In genomic region chr3:128481438-128481942, GRCh38 we compare ENCODE assay signal across 16 cellular contexts. TPM values are rescaled to one million over a fixed set of nuclear protein-coding genes. Genes with fewer than 3 reads are reported as not detected.
DNase-seq lines count a peak whose midpoint lies in the region; ATAC-seq, FAIRE-seq and TF ChIP-seq lines count a peak whose summit lies in the region.
"Had no signal": no experiment of that assay in that cellular context is flagged by ENCODE, and none has a peak within 500 bp of the region (broad histone marks: within the 10 kb centered on the region; RNA-seq: fewer than 3 reads in every experiment).

No MANE protein-coding gene starts in this region.

- H3K4me3 ChIP-seq in Loucy (ENCODE audit: low read length, poor library complexity, severe bottlenecking), result peak overlapping the region; percentile 85
- H3K4me3 ChIP-seq in K562, result no peak overlapping the region
- no peak overlapping the region for H3K4me3 ChIP-seq in right cardiac atrium (ENCODE audit: low read length)
- no peak overlapping the region for H3K4me3 ChIP-seq in upper lobe of right lung
- H3K4me3 ChIP-seq: skin epidermis, suprapubic skin had no signal

- 100% methylated on average over 2 of the region's 19 CpGs for WGBS in K562 (ENCODE audit: insufficient coverage, low coverage, missing lambda C conversion rate)
- 39% methylated on average over 19 of the region's 19 CpGs for WGBS in right cardiac atrium

- H3K9me3 ChIP-seq in Loucy (ENCODE audit: insufficient read depth, low read depth, low read length) (no peaks in the 10 kb centered on the region), K562 (replicated peaks; ENCODE audit: control insufficient read depth, insufficient read depth, low read depth, low read length) (no peaks in the 10 kb centered on the region), right cardiac atrium (ENCODE audit: control insufficient read depth, low read length) (no peaks in the 10 kb centered on the region), upper lobe of right lung (no peaks in the 10 kb centered on the region)
- H3K9me3 ChIP-seq: suprapubic skin had no signal

- H3K9me1 ChIP-seq in K562 (ENCODE audit: control insufficient read depth, insufficient read depth, low read length), result no peaks in the 10 kb centered on the region

- no peak for TF ChIP-seq RAD21 in K562 (CRISPR knock-in tag; conservative IDR thresholded peaks at IDR 0.05 in 1 of 2, IDR thresholded peaks at IDR 0.05 in 1 of 2)

- H3K36me3 ChIP-seq in Loucy (ENCODE audit: insufficient read depth, low read length) (peaks cover 8% of the 10 kb centered on the region; the same call in 1 of the 2 replicates), K562 (ENCODE audit: control insufficient read depth, insufficient read depth, low read length) (peaks cover 81% of the 10 kb centered on the region), upper lobe of right lung (no peaks in the 10 kb centered on the region)
- H3K36me3 ChIP-seq: suprapubic skin had no signal

- in situ Hi-C loops in K562 (cut with MboI), result no loop called here

- TF ChIP-seq EP300 in K562 (IDR thresholded peaks at IDR 0.05; ENCODE audit: low read length), result no peak

- CTCF ChIA-PET in K562 (lab: Yijun Ruan, JAX; ENCODE audit: low intra/inter-chr PET ratio), result no interaction called here

- FAIRE-seq in K562 (lab: Jason Lieb, UNC), result no peak
- FAIRE-seq: frontal cortex had no signal

- peaks cover 51% of the 10 kb centered on the region for H3K4me1 ChIP-seq in Loucy (ENCODE audit: insufficient read depth, low read length, poor library complexity, severe bottlenecking)
- H3K4me1 ChIP-seq in K562 (replicated peaks in 1 of 2; ENCODE audit: control insufficient read depth in 2 of 2, insufficient read depth in 2 of 2, low read length in 2 of 2), result peaks cover 17 to 50% of the 10 kb centered on the region in 2 experiments; a peak in 3 of 5 replicates
- no peaks in the 10 kb centered on the region for H3K4me1 ChIP-seq in right cardiac atrium (ENCODE audit: control insufficient read depth, insufficient read depth, low read length)
- H3K4me1 ChIP-seq in upper lobe of right lung, result peaks cover 10% of the 10 kb centered on the region

- no peak overlapping the region for H3K27ac Mint-ChIP-seq in HFFc6

- no peak for ATAC-seq in K562
- ATAC-seq in right cardiac atrium, result peak; percentile 62 to 79
- peak; percentile 4 for ATAC-seq in upper lobe of right lung
- no peak for ATAC-seq in GM21576 (IDR thresholded peaks at IDR 0.05; ENCODE audit: unreplicated experiment)

- H3K27me3 Mint-ChIP-seq in HFFc6 (ENCODE audit: insufficient read depth), result peaks cover 5% of the 10 kb centered on the region; the same call in 1 of the 2 replicates

- H3K9me3 Mint-ChIP-seq in HFFc6, result no peaks in the 10 kb centered on the region

- TF ChIP-seq CTCF in Loucy (conservative IDR thresholded peaks at IDR 0.05; ENCODE audit: low read length), result no peak
- no peak for TF ChIP-seq CTCF in K562 (IDR thresholded peaks at IDR 0.05 in 2 of 3, conservative IDR thresholded peaks at IDR 0.05 in 1 of 3; ENCODE audit: insufficient read depth in 2 of 3, low read depth in 1 of 3, low read length in 3 of 3)
- no peak for TF ChIP-seq CTCF in upper lobe of right lung (IDR thresholded peaks at IDR 0.05)
- no peak for TF ChIP-seq CTCF in HFFc6 (IDR thresholded peaks at IDR 0.05)

- no peak overlapping the region; the same call in 1 of the 2 replicates for H3K4me3 Mint-ChIP-seq in HFFc6

- peaks cover 15% of the 10 kb centered on the region for H3F3A ChIP-seq in Loucy (ENCODE audit: low read depth)

- peak overlapping the region; percentile 98 for H3K9ac ChIP-seq in Loucy (ENCODE audit: low read depth, low read length, poor library complexity, severe bottlenecking)
- peak overlapping the region in 1 of 2 experiments; percentile 19; a peak in 1 of 4 replicates for H3K9ac ChIP-seq in K562 (ENCODE audit: insufficient read depth in 1 of 2, low read depth in 2 of 2, low read length in 2 of 2)

- H3K4me2 ChIP-seq in Loucy (ENCODE audit: low read depth, low read length, poor library complexity, severe bottlenecking) (peak overlapping the region; percentile 94), K562 (ENCODE audit: insufficient read depth, low read length) (no peak overlapping the region)

- peaks cover 55% of the 10 kb centered on the region for H3K36me3 Mint-ChIP-seq in HFFc6 (ENCODE audit: low read depth)

- DNase-seq in K562 (ENCODE audit: extremely low read depth in 1 of 4, low spot score in 3 of 4) (no peak), right cardiac atrium (peak; percentile 87 to 91 (median 90)), upper lobe of right lung (no peak), NCI-H187 treated with DMSO at 0.1 percent for 48 hours (lab: John Stamatoyannopoulos, UW) (no peak), HFFc6 (no peak)
- DNase-seq: activated CD4-positive, alpha-beta T cell treated with anti-CD3 and anti-CD28 coated beads for 1 hour; NCI-H1694 had no signal

- intact Hi-C loops in K562 (cut with micrococcal nuclease), result no loop called here
- intact Hi-C loops in right cardiac atrium (cut with DNase I), result no loop called here
- intact Hi-C loops in upper lobe of right lung (cut with DNase I), result no loop called here

- H3K27ac ChIP-seq in K562 (ENCODE audit: extremely low read depth, low read depth, low read length), result peak overlapping the region; percentile 98; the same call in 2 of the 3 replicates
- peak overlapping the region; percentile 67 for H3K27ac ChIP-seq in right cardiac atrium (ENCODE audit: low read length)
- no peak overlapping the region for H3K27ac ChIP-seq in upper lobe of right lung
- H3K27ac ChIP-seq: suprapubic skin had no signal

- H3K4me1 Mint-ChIP-seq in HFFc6 (ENCODE audit: low read depth), result peaks cover 40% of the 10 kb centered on the region

- no peak overlapping the region for H2AFZ ChIP-seq in Loucy (ENCODE audit: low read length)
- H2AFZ ChIP-seq in K562 (ENCODE audit: low read depth, low read length), result no peak overlapping the region

- TF ChIP-seq POLR2A in K562 (conservative IDR thresholded peaks at IDR 0.05), result peak; percentile 2; the same call in 1 of the 2 replicates

- peaks cover 54% of the 10 kb centered on the region for H3K79me2 ChIP-seq in Loucy (ENCODE audit: insufficient read depth, low read length)
- H3K79me2 ChIP-seq in K562 (ENCODE audit: control insufficient read depth, insufficient read depth, low read length), result peaks cover 64% of the 10 kb centered on the region

- POLR2A ChIA-PET in K562 (lab: Yijun Ruan, JAX), result interaction anchor here (0.9 to 2.6 kb wide), 2 partner anchors 14 to 18 kb away, joined by 3 to 20 read pairs; no protein-coding TSS in a partner anchor

- no peaks in the 10 kb centered on the region for H3K9me2 ChIP-seq in Loucy (replicated peaks; ENCODE audit: low read depth, low read length)

- no TSS peak for BruUV-seq in K562 (replicated peaks; lab: Mats Ljungman, UMichigan)

- no peaks in the 10 kb centered on the region for H3K27me3 ChIP-seq in Loucy (ENCODE audit: insufficient read depth, low read length, poor library complexity, severe bottlenecking)
- no peaks in the 10 kb centered on the region for H3K27me3 ChIP-seq in K562 (ENCODE audit: control insufficient read depth in 2 of 2, insufficient read depth in 2 of 2, low read length in 2 of 2)
- no peaks in the 10 kb centered on the region for H3K27me3 ChIP-seq in right cardiac atrium (ENCODE audit: control insufficient read depth, insufficient read depth)
- H3K27me3 ChIP-seq in upper lobe of right lung, result peaks cover 83% of the 10 kb centered on the region

- H4K20me1 ChIP-seq in Loucy (ENCODE audit: insufficient read depth, low read length, poor library complexity, severe bottlenecking) (no peaks in the 10 kb centered on the region), K562 (replicated peaks; ENCODE audit: control insufficient read depth, insufficient read depth, low read length) (peaks cover 24% of the 10 kb centered on the region)

RNA-seq across cellular contexts. Expression of gene GATA2, which starts 11.5 kb away (rescaled TPM):
- 49.8 and 107 TPM in 2 replicates for total RNA-seq in K562 (2011; cell fraction: chromatin; rRNA removed; ENCODE audit: low replicate concordance)
- total RNA-seq in K562 (2011; cell fraction: nucleolus; rRNA removed), result 84.0 and 88.4 TPM in 2 replicates
- 50.5 and 57.9 TPM in 2 replicates for total RNA-seq in K562 (2011; cell fraction: nucleoplasm; rRNA removed)
- 86.9 and 125 TPM in 2 replicates for total RNA-seq in K562 (2014; rRNA removed)
- 32.6 and 32.8 TPM in 2 replicates for total RNA-seq in K562 (2014; rRNA removed; fragmentation: Illumina TruSeq; extraction: Trizol)
- 50.8 and 55.3 TPM in 2 replicates for total RNA-seq in K562 (2015; rRNA removed; fragmentation: Illumina TruSeq; extraction: Trizol)
- 215 and 218 TPM in 2 replicates for total RNA-seq in K562 (2021)
- polyA plus RNA-seq in K562 (2011; rRNA removed), result 28.9 and 29.6 TPM in 2 replicates
- 29.6 and 67.6 TPM in 2 replicates for polyA plus RNA-seq in K562 (2011; cell fraction: cytosol; rRNA removed)
- 108 and 210 TPM in 2 replicates for polyA plus RNA-seq in K562 (2011; cell fraction: nucleus; rRNA removed)
- 126 and 159 TPM in 2 replicates for polyA plus RNA-seq in K562 (2012)
- 74.6 and 129 TPM in 2 replicates for polyA plus RNA-seq in K562 (2014; fragmentation: Illumina TruSeq; extraction: Trizol)
- polyA plus RNA-seq in K562 (2014; fragmentation: Nextera tagmentation; extraction: Ambion mirVana), result 10 to 100 TPM in 1 of 2 experiments, 1 to 10 TPM in 1; 8.5 to 11.6 TPM
- 113 and 118 TPM in 2 replicates for polyA plus RNA-seq in K562 (2014; rRNA removed)
- 12.2 and 21.4 TPM in 2 replicates for polyA minus RNA-seq in K562 (2011; rRNA and poly(A)+ RNA removed)
- 57.2 and 76.2 TPM in 2 replicates for polyA minus RNA-seq in K562 (2011; cell fraction: cytosol; rRNA and poly(A)+ RNA removed)
- polyA minus RNA-seq in K562 (2011; cell fraction: nucleus; rRNA and poly(A)+ RNA removed), result 42.5 and 50.0 TPM in 2 replicates
- 10 to 100 TPM in 3 of 4 donors, 1 to 10 TPM in 1; 9.7 to 18.1 (median 15.4) TPM for total RNA-seq in right cardiac atrium
- polyA plus RNA-seq in right cardiac atrium, result 14.3 TPM
- total RNA-seq in upper lobe of right lung, result 86.6 TPM
- total RNA-seq in HFFc6 (2021; fragmentation: NEBNext Ultra II Directional; extraction: Animal tissue kit (Norgen Biotek cat#: 25700)), result 10 to 100 TPM; 71.0 to 97.5 (median 79.6) TPM
- polyA plus RNA-seq: neural cell had no signal

RNA-seq across cellular contexts. Expression of gene DNAJB8, which starts 14.8 kb away (rescaled TPM):
- not detected in 2 replicates for total RNA-seq in K562 (2011; cell fraction: chromatin; rRNA removed; ENCODE audit: low replicate concordance)
- total RNA-seq in K562 (2011; cell fraction: nucleolus; rRNA removed), result not detected in 2 replicates
- not detected in 2 replicates for total RNA-seq in K562 (2011; cell fraction: nucleoplasm; rRNA removed)
- total RNA-seq in K562 (2014; rRNA removed) (0.04 TPM in 1 of 2 replicates, not detected in the other), K562 (2014; rRNA removed; fragmentation: Illumina TruSeq; extraction: Trizol) (not detected in 2 replicates), K562 (2015; rRNA removed; fragmentation: Illumina TruSeq; extraction: Trizol) (not detected in 2 replicates), K562 (2021) (not detected in 2 replicates), right cardiac atrium (not detected), upper lobe of right lung (not detected)
- polyA plus RNA-seq in K562 (2011; rRNA removed) (not detected in 2 replicates), K562 (2014; fragmentation: Illumina TruSeq; extraction: Trizol) (not detected in 2 replicates), K562 (2014; fragmentation: Nextera tagmentation; extraction: Ambion mirVana) (not detected), K562 (2014; rRNA removed) (not detected in 2 replicates), right cardiac atrium (not detected)
- not detected in 2 replicates for polyA plus RNA-seq in K562 (2011; cell fraction: cytosol; rRNA removed)
- not detected in 2 replicates for polyA plus RNA-seq in K562 (2011; cell fraction: nucleus; rRNA removed)
- polyA plus RNA-seq in K562 (2012), result not detected in 2 replicates
- polyA minus RNA-seq in K562 (2011; rRNA and poly(A)+ RNA removed), result not detected in 2 replicates
- not detected in 2 replicates for polyA minus RNA-seq in K562 (2011; cell fraction: cytosol; rRNA and poly(A)+ RNA removed)
- not detected in 2 replicates for polyA minus RNA-seq in K562 (2011; cell fraction: nucleus; rRNA and poly(A)+ RNA removed)
- total RNA-seq in HFFc6 (2021; fragmentation: NEBNext Ultra II Directional; extraction: Animal tissue kit (Norgen Biotek cat#: 25700)), result not detected
- total RNA-seq: dermis microvascular lymphatic vessel endothelial cell, frontal cortex, IMR-90, suprapubic skin had no signal
- polyA plus RNA-seq: adipose tissue, IMR-90, neural cell had no signal

Comparison
In these comparisons a context has a peak if more than half of its experiments do, and no peak if none do; other contexts are left out.
1. ATAC-seq: peak in right cardiac atrium (2 of 2) and upper lobe of right lung (single experiment); none in K562 (single experiment) and GM21576 (single experiment).
2. DNase-seq: peak in right cardiac atrium (3 of 3); none in K562 (0 of 4), upper lobe of right lung (single experiment), NCI-H187 treated with DMSO at 0.1 percent for 48 hours (single experiment) and HFFc6 (single experiment).